9 cellular contexts compared by ENCODE assay signal in the genomic region with DNA sequence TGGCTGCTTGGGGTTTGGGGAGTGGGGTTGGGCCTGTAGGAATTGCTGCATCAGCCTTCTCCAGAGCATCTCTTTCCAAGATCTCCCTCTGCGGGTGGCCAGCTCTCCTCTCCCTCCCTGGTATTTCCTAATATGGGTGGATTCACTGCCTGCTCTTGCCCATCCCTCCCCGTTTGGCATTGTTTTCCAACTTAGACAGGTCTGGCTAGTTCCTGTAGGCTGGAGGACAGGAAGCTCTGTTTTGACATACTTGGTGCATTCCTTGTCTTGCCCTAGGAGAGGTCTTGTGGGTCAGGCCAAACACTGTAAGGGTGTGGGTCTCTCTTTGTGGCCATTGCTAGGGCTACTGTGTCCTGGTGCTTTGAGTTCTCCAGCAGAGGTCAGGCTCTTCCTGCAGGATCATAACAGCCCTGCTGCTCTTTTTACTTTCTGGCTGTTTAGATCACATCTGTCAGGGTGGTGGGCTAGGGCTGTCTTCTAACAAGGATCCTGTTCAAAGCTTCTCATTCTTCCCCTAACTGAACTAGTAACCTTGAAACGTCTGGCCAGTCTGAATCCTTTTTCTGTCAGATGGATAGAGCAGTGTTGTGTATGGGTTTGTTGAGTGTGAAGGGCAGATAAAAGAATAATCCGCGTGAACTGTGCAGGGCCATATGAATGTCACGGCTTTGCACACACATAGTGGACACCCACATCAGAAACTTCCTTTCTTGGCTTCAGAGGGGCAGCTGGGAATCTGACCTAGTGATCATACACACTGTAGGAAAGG. TPM values are rescaled to one million over a fixed set of nuclear protein-coding genes. Genes with fewer than 3 reads are reported as not detected.
DNase-seq lines count a peak whose midpoint lies in the region; ATAC-seq and TF ChIP-seq lines count a peak whose summit lies in the region.
"Had no signal": no experiment of that assay in that cellular context is flagged by ENCODE, and none has a peak within 500 bp of the region (broad histone marks: within the 10 kb centered on the region; RNA-seq: fewer than 3 reads in every experiment).

No MANE protein-coding gene starts in this region.

- H3K4me3 ChIP-seq in ACC112 (ENCODE audit: low read depth, low read length) (no peak overlapping the region), dorsolateral prefrontal cortex (no peak overlapping the region), spleen (no peak overlapping the region)
- H3K4me3 ChIP-seq: thoracic aorta had no signal

- H3K36me3 ChIP-seq in ACC112 (ENCODE audit: insufficient read depth, low read length), result no peaks in the 10 kb centered on the region
- H3K36me3 ChIP-seq in spleen, result peaks cover 0 to 100% (median 69%) of the 10 kb centered on the region in 6 donors

- no peak overlapping the region for H2AFZ ChIP-seq in ACC112 (ENCODE audit: low read length, unreplicated experiment)

- ATAC-seq in GM18517 (IDR thresholded peaks at IDR 0.05; ENCODE audit: unreplicated experiment), result no peak

- TF ChIP-seq CTCF in dorsolateral prefrontal cortex (IDR thresholded peaks at IDR 0.05 in 54 of 56, conservative IDR thresholded peaks at IDR 0.05 in 2 of 56; ENCODE audit: low read depth in 1 of 56, partially characterized antibody in 56 of 56) (peak; percentile 23 to 94 (median 74)), spleen (IDR thresholded peaks at IDR 0.05 in 8 of 11, conservative IDR thresholded peaks at IDR 0.05 in 3 of 11) (peak in 2 of 11 experiments; percentile 16 to 31)

- no peaks in the 10 kb centered on the region for H3K27me3 ChIP-seq in ACC112 (ENCODE audit: insufficient read depth, low read length)
- no peaks in the 10 kb centered on the region for H3K27me3 ChIP-seq in dorsolateral prefrontal cortex
- no peaks in the 10 kb centered on the region for H3K27me3 ChIP-seq in spleen (replicated peaks in 1 of 7)

- WGBS in spleen, 5 donors, result 71 to 89% (median 81%) methylated on average over 6 of the region's 6 CpGs

- no peaks in the 10 kb centered on the region for H3K9me3 ChIP-seq in spleen
- H3K9me3 ChIP-seq: thoracic aorta had no signal

- DNase-seq in Kasumi-1 (lab: John Stamatoyannopoulos, UW) (peak; percentile 16 to 21), dorsolateral prefrontal cortex (peak in 3 of 10 donors; percentile 34 to 59 (median 54)), midbrain (lab: John Stamatoyannopoulos, UW) (peak; percentile 72), spleen (no peak), NCI-H187 (lab: John Stamatoyannopoulos, UW) (no peak), COLO668 (lab: John Stamatoyannopoulos, UW; ENCODE audit: unreplicated experiment) (no peak)

- H3K4me1 ChIP-seq in ACC112 (ENCODE audit: control insufficient read depth, insufficient read depth, low read length, unreplicated experiment), result peaks cover 12% of the 10 kb centered on the region
- peaks cover 0 to 8% (median 0%) of the 10 kb centered on the region in 6 donors for H3K4me1 ChIP-seq in spleen

- H3K79me2 ChIP-seq in ACC112 (ENCODE audit: control insufficient read depth, insufficient read depth, low read length, unreplicated experiment), result peaks cover 3% of the 10 kb centered on the region

- TF ChIP-seq POLR2A in spleen (IDR thresholded peaks at IDR 0.05), result no peak

- H3K27ac ChIP-seq in ACC112 (ENCODE audit: low read depth, low read length), result peak overlapping the region; percentile 50
- H3K27ac ChIP-seq in dorsolateral prefrontal cortex, result peak overlapping the region in 58 of 59 donors; percentile 9 to 86 (median 73)
- no peak overlapping the region for H3K27ac ChIP-seq in spleen
- H3K27ac ChIP-seq: thoracic aorta had no signal

- intact Hi-C loops in dorsolateral prefrontal cortex (cut with DNase I), result loop anchor here (2.0 to 5.0 kb wide), 3 partner anchors 45 to 80 kb away; no protein-coding TSS in a partner anchor
- intact Hi-C loops in spleen (cut with DNase I; ENCODE audit: low total_unique reads), result no loop called here

RNA-seq across cellular contexts. Expression of gene MICALL1, which starts 18.3 kb away (rescaled TPM):
- total RNA-seq in dorsolateral prefrontal cortex (10 to 100 TPM in 117 of 120 experiments, 1 to 10 TPM in 3; 7.5 to 65.7 (median 19.8) TPM), spleen (10 to 100 TPM; 15.7 to 29.4 (median 21.8) TPM)
- 10 to 100 TPM in 1 of 3 donors, 1 to 10 TPM in 2; 3.8 to 11.6 (median 4.1) TPM for polyA plus RNA-seq in spleen

RNA-seq across cellular contexts. Expression of gene EIF3L, which starts 38.6 kb away (rescaled TPM):
- total RNA-seq in dorsolateral prefrontal cortex, result 100 to 1,000 TPM; 134 to 326 (median 235) TPM
- 100 to 1,000 TPM; 254 to 407 (median 337) TPM for total RNA-seq in spleen
- 100 to 1,000 TPM; 275 to 364 (median 331) TPM for polyA plus RNA-seq in spleen

RNA-seq across cellular contexts. Expression of gene ANKRD54, which starts 43.7 kb away (rescaled TPM):
- 10 to 100 TPM; 19.3 to 37.9 (median 27.8) TPM for total RNA-seq in dorsolateral prefrontal cortex
- 10 to 100 TPM; 14.5 to 31.0 (median 15.3) TPM for total RNA-seq in spleen
- 10 to 100 TPM; 15.7 to 17.5 (median 15.8) TPM for polyA plus RNA-seq in spleen

Comparison
In these comparisons a context has a peak if more than half of its experiments do, and no peak if none do; other contexts are left out.
1. H3K27ac ChIP-seq: peak in ACC112 (single experiment) and dorsolateral prefrontal cortex (58 of 59); none in spleen (0 of 8).
2. DNase-seq: peak in Kasumi-1 (2 of 2) and midbrain (single experiment); none in spleen (single experiment), NCI-H187 (0 of 2) and COLO668 (single experiment).